15 cellular contexts compared by ENCODE assay signal in genomic region chr5:124276166-124276565, GRCh38.
DNase-seq lines count a peak whose midpoint lies in the region; ATAC-seq and TF ChIP-seq lines count a peak whose summit lies in the region.
"Had no signal": no experiment of that assay in that cellular context is flagged by ENCODE, and none has a peak within 500 bp of the region (broad histone marks: within the 10 kb centered on the region; RNA-seq: fewer than 3 reads in every experiment).

No MANE protein-coding gene starts in this region.

- TF ChIP-seq CTCF in esophagus muscularis mucosa (IDR thresholded peaks at IDR 0.05) (no peak), osteoblast (IDR thresholded peaks at IDR 0.05; ENCODE audit: extremely low read depth, low read depth, low read length) (no peak)

- no peak overlapping the region for H3K18ac ChIP-seq in trophoblast cell (ENCODE audit: low read length)

- H3K79me2 ChIP-seq in trophoblast cell (ENCODE audit: control insufficient read depth, insufficient read depth, low read length, poor library complexity) (no peaks in the 10 kb centered on the region), osteoblast (ENCODE audit: insufficient read depth, low read length) (no peaks in the 10 kb centered on the region)

- no peak overlapping the region for H3K14ac ChIP-seq in trophoblast cell (ENCODE audit: low read length)

- intact Hi-C loops in esophagus muscularis mucosa (cut with DNase I), result no loop called here

- H3K27me3 ChIP-seq in esophagus muscularis mucosa, result no peaks in the 10 kb centered on the region
- no peaks in the 10 kb centered on the region for H3K27me3 ChIP-seq in trophoblast cell (ENCODE audit: insufficient read depth, low read length)
- no peaks in the 10 kb centered on the region for H3K27me3 ChIP-seq in osteoblast (ENCODE audit: insufficient read depth, low read length)
- H3K27me3 ChIP-seq: BLaER1 had no signal

- DNase-seq in NCI-H82 treated with DMSO at 0.1 percent for 48 hours (lab: John Stamatoyannopoulos, UW; ENCODE audit: unreplicated experiment), result peak; percentile 6
- peak; percentile 42 for DNase-seq in esophagus muscularis mucosa (ENCODE audit: extremely low spot score)
- peak; percentile 93 to 94 for DNase-seq in trophoblast cell
- no peak for DNase-seq in osteoblast (ENCODE audit: insufficient read length, low spot score, missing footprints)
- DNase-seq: Caco-2; CD4-positive, CD25-positive, alpha-beta regulatory T cell; CD8-positive, alpha-beta T cell; DMS153; DND-41; H9 had no signal

- H4K8ac ChIP-seq in trophoblast cell (ENCODE audit: low read depth, low read length), result no peak overlapping the region

- H3K4me3 ChIP-seq in esophagus muscularis mucosa (no peak overlapping the region), trophoblast cell (ENCODE audit: low read depth, low read length) (no peak overlapping the region), osteoblast (ENCODE audit: insufficient read depth, low read length) (no peak overlapping the region)
- H3K4me3 ChIP-seq: BLaER1, GM23338 had no signal

- TF ChIP-seq POLR2A in esophagus muscularis mucosa (IDR thresholded peaks at IDR 0.05; ENCODE audit: low read depth), result no peak

- no peak overlapping the region for H3K23ac ChIP-seq in trophoblast cell (ENCODE audit: low read length)

- no peak overlapping the region for H2BK12ac ChIP-seq in trophoblast cell (ENCODE audit: low read length)

- no peak overlapping the region for H3K4me2 ChIP-seq in trophoblast cell (ENCODE audit: low read length)
- H3K4me2 ChIP-seq in osteoblast (ENCODE audit: insufficient read depth, low read length), result no peak overlapping the region
- H3K4me2 ChIP-seq: BLaER1, GM23338 had no signal

- no peak overlapping the region for H4K91ac ChIP-seq in trophoblast cell (ENCODE audit: low read depth, low read length)

- H4K20me1 ChIP-seq in osteoblast (ENCODE audit: insufficient read depth, low read length), result no peaks in the 10 kb centered on the region
- H4K20me1 ChIP-seq: BLaER1 had no signal

- 95% methylated on average over 3 of the region's 3 CpGs for WGBS in esophagus muscularis mucosa
- WGBS in trophoblast cell (ENCODE audit: extremely low coverage, insufficient coverage, insufficient read length), result no CpG with 5 or more reads among the region's 3 CpGs

- no peak overlapping the region for H2AK5ac ChIP-seq in trophoblast cell (ENCODE audit: low read length)

- no peak overlapping the region for H2BK5ac ChIP-seq in trophoblast cell (ENCODE audit: low read depth, low read length, poor library complexity)

- H4K12ac ChIP-seq in trophoblast cell (ENCODE audit: low read depth, low read length), result no peak overlapping the region

- H3K79me1 ChIP-seq in trophoblast cell (ENCODE audit: low read length), result no peaks in the 10 kb centered on the region

- H2AFZ ChIP-seq in trophoblast cell (ENCODE audit: insufficient read depth, low read length, poor library complexity) (no peak overlapping the region), osteoblast (ENCODE audit: low read length) (no peak overlapping the region)
- H2AFZ ChIP-seq: GM23338 had no signal

- no peak overlapping the region for H3K9ac ChIP-seq in trophoblast cell (ENCODE audit: low read length)
- H3K9ac ChIP-seq: BLaER1 had no signal

- H3K36me3 ChIP-seq in esophagus muscularis mucosa, result no peaks in the 10 kb centered on the region
- H3K36me3 ChIP-seq in trophoblast cell (ENCODE audit: control insufficient read depth in 1 of 2, insufficient read depth in 2 of 2, low read length in 2 of 2), result no peaks in the 10 kb centered on the region
- H3K36me3 ChIP-seq in osteoblast (ENCODE audit: insufficient read depth, low read length), result no peaks in the 10 kb centered on the region
- H3K36me3 ChIP-seq: BLaER1 had no signal

- H3K9me3 ChIP-seq in esophagus muscularis mucosa (no peaks in the 10 kb centered on the region), trophoblast cell (ENCODE audit: insufficient read depth, low read depth, low read length) (no peaks in the 10 kb centered on the region), osteoblast (ENCODE audit: low read depth, low read length) (no peaks in the 10 kb centered on the region)
- H3K9me3 ChIP-seq: BLaER1 had no signal

- TF ChIP-seq EP300 in esophagus muscularis mucosa (IDR thresholded peaks at IDR 0.05), result no peak

- no peak overlapping the region for H2BK120ac ChIP-seq in trophoblast cell (ENCODE audit: insufficient read depth, low read length, poor library complexity)

- ATAC-seq in GM21528 (IDR thresholded peaks at IDR 0.05; ENCODE audit: low FRiP score, unreplicated experiment) (no peak), GM18909 (IDR thresholded peaks at IDR 0.05; ENCODE audit: poor library complexity, unreplicated experiment) (no peak)
- ATAC-seq: CD8-positive, alpha-beta T cell; GM23338; HCT116 had no signal

- no peaks in the 10 kb centered on the region for H3K4me1 ChIP-seq in esophagus muscularis mucosa
- peaks cover 0 to 4% of the 10 kb centered on the region in 2 experiments for H3K4me1 ChIP-seq in trophoblast cell (ENCODE audit: control insufficient read depth in 1 of 2, insufficient read depth in 2 of 2, low read length in 2 of 2)
- no peaks in the 10 kb centered on the region for H3K4me1 ChIP-seq in osteoblast (ENCODE audit: insufficient read depth, low read length)
- H3K4me1 ChIP-seq: BLaER1 had no signal

- H3K27ac ChIP-seq in esophagus muscularis mucosa (replicated peaks in 1 of 4) (no peak overlapping the region), trophoblast cell (ENCODE audit: low read depth, low read length) (no peak overlapping the region), osteoblast (ENCODE audit: low read depth, low read length) (no peak overlapping the region)
- H3K27ac ChIP-seq: BLaER1 had no signal

- no peak overlapping the region for H3K4ac ChIP-seq in trophoblast cell (ENCODE audit: low read depth, low read length)
